13 cellular contexts compared by ENCODE assay signal in the genomic region with DNA sequence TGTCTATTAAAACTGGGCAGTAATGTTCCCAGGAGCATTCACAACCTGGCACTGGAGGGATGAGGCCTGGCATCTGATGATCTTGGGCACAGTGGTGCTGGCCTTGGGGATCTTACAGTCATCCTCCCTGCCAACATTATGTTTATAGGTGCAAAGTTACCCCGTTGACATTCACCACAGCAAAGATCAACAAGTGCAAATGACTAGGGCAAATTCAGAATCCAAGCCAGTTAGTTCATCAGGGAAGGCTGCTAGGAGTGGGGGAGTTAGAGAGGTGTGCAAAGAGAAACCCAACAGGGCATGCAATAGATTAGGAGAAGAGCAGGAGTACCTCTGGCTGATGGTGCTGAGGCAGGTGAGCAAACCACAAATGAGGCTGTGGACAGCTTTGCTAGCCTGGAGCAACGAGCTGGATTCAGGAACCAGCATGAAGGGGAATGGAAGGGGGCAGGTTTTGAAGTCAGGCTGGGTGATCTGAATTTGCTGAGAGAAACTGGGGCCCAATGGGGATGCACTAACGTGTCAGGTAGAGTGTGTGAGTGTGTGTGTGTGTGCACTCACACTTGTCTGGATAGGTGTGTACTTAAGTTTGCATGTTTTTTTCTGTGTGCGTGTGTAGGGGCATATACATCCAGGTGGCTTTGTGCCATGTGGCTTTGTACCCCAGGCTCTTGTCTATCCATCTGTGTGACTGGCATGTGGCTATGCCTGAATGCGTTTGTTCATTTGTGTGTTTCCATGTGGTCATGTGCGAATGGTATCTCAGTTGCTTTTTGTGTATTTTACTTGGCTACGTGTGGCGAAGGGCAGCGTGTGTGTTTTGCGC. TPM values are rescaled to one million over a fixed set of nuclear protein-coding genes. Genes with fewer than 3 reads are reported as not detected.
A peak's percentile ranks its signal among the peaks of the same experiment; 100 is the strongest.
DNase-seq lines count a peak whose midpoint lies in the region; ATAC-seq and TF ChIP-seq lines count a peak whose summit lies in the region.
"Had no signal": no experiment of that assay in that cellular context is flagged by ENCODE, and none has a peak within 500 bp of the region (broad histone marks: within the 10 kb centered on the region; RNA-seq: fewer than 3 reads in every experiment).

No MANE protein-coding gene starts in this region.

- H4K20me1 ChIP-seq in neural cell (ENCODE audit: insufficient read depth): no peaks in the 10 kb centered on the region

- H3K9ac ChIP-seq in HUES48 (ENCODE audit: low read depth, low read length): no peak overlapping the region
- H3K9ac ChIP-seq in neural cell (ENCODE audit: low read length): peak overlapping the region; percentile 68

- no peaks in the 10 kb centered on the region for H3K79me2 ChIP-seq in neural cell (replicated peaks; ENCODE audit: insufficient read depth, low read length)

- H3K4me1 ChIP-seq in HUES48 (ENCODE audit: control insufficient read depth, insufficient read depth, low read length) (peaks cover 23% of the 10 kb centered on the region), A673 (ENCODE audit: insufficient read depth, low read length, poor library complexity, severe bottlenecking) (peaks cover 39% of the 10 kb centered on the region)

- H3K9me3 ChIP-seq in HUES48 (ENCODE audit: control insufficient read depth, insufficient read depth, low read length) (no peaks in the 10 kb centered on the region), neural cell (ENCODE audit: low read length) (no peaks in the 10 kb centered on the region), A673 (ENCODE audit: low read depth, low read length, poor library complexity, severe bottlenecking) (no peaks in the 10 kb centered on the region)
- H3K9me3 ChIP-seq: colonic mucosa, pancreas had no signal

- intact Hi-C loops in A673 (cut with micrococcal nuclease; ENCODE audit: unreplicated experiment): no loop called here

- no peak for TF ChIP-seq RAD21 in neural cell (conservative IDR thresholded peaks at IDR 0.05)

- H3K4me3 ChIP-seq in HUES48 (ENCODE audit: low read depth, low read length) (peak overlapping the region; percentile 61; the same call in 1 of the 2 replicates), neural cell (ENCODE audit: low read length) (peak overlapping the region; percentile 51), A673 (ENCODE audit: low read depth, low read length, poor library complexity, severe bottlenecking) (no peak overlapping the region)

- BruUV-seq in A673 (replicated peaks; lab: Mats Ljungman, UMichigan): no TSS peak

- TF ChIP-seq EP300 in neural cell (conservative IDR thresholded peaks at IDR 0.05; ENCODE audit: poor library complexity, severe bottlenecking): no peak

- peaks cover 96% of the 10 kb centered on the region for H3K27me3 ChIP-seq in HUES48 (ENCODE audit: control insufficient read depth, insufficient read depth, low read length)
- peaks cover 22% of the 10 kb centered on the region for H3K27me3 ChIP-seq in neural cell (ENCODE audit: insufficient read depth, low read depth, low read length)
- no peaks in the 10 kb centered on the region for H3K27me3 ChIP-seq in A673 (replicated peaks; ENCODE audit: insufficient read depth, low read depth, low read length, poor library complexity)

- TF ChIP-seq CTCF in neural cell (IDR thresholded peaks at IDR 0.05; ENCODE audit: poor library complexity, severe bottlenecking) (no peak), A673 (conservative IDR thresholded peaks at IDR 0.05; ENCODE audit: low read depth, low read length) (no peak)

- ATAC-seq in HG03175 (IDR thresholded peaks at IDR 0.05; ENCODE audit: unreplicated experiment): no peak
- ATAC-seq in HG02588 (IDR thresholded peaks at IDR 0.05; ENCODE audit: unreplicated experiment): no peak

- DNase-seq in NCI-H1092 treated with DMSO at 0.1 percent for 48 hours (lab: John Stamatoyannopoulos, UW): peak; percentile 24
- DNase-seq in NCI-H1092 (lab: John Stamatoyannopoulos, UW): no peak
- no peak for DNase-seq in A673 (ENCODE audit: low spot score)
- DNase-seq: activated CD4-positive, alpha-beta T cell treated with anti-CD3 and anti-CD28 coated beads, Interleukin-2, amount 50 U/mL, for 1 hour; colonic mucosa had no signal

- no peak overlapping the region for H3K4me2 ChIP-seq in neural cell (ENCODE audit: low read length)

- H3K27ac ChIP-seq in HUES48 (ENCODE audit: low read depth, low read length) (no peak overlapping the region), angular gyrus (ENCODE audit: low read depth, low read length) (peak overlapping the region; percentile 85), neural cell (ENCODE audit: low read length) (peak overlapping the region; percentile 95), A673 (ENCODE audit: low read depth, low read length, poor library complexity, severe bottlenecking) (no peak overlapping the region)
- H3K27ac ChIP-seq: 22Rv1, colonic mucosa had no signal

- POLR2A ChIA-PET in A673 (lab: Charles Lee; ENCODE audit: low non-redundant PET): no interaction called here

- H3K9me2 ChIP-seq in neural cell (ENCODE audit: insufficient read depth, low read length): no peaks in the 10 kb centered on the region

- H2AFZ ChIP-seq in neural cell (ENCODE audit: low read depth, low read length): no peak overlapping the region

- H3K36me3 ChIP-seq in HUES48 (ENCODE audit: control insufficient read depth, insufficient read depth, low read length) (no peaks in the 10 kb centered on the region), neural cell (ENCODE audit: insufficient read depth, low read length) (no peaks in the 10 kb centered on the region), A673 (ENCODE audit: insufficient read depth, low read length, poor library complexity, severe bottlenecking) (no peaks in the 10 kb centered on the region)
- H3K36me3 ChIP-seq: colonic mucosa, pancreas had no signal

- CTCF ChIA-PET in A673 (lab: Charles Lee): no interaction called here

- H3F3A ChIP-seq in neural cell (ENCODE audit: insufficient read depth, low read length, poor library complexity, severe bottlenecking): peaks cover 20% of the 10 kb centered on the region

TF ChIP-seq in neural cell, 6 proteins besides CTCF, POLR2A, EP300 and RAD21:
- TF ChIP-seq EZH2 (IDR thresholded peaks at IDR 0.05; ENCODE audit: borderline replicate concordance, insufficient read depth, low read length, poor library complexity, severe bottlenecking) (no peak), MXI1 (conservative IDR thresholded peaks at IDR 0.05; ENCODE audit: poor library complexity, severe bottlenecking) (no peak), POLR2AphosphoS5 (IDR thresholded peaks at IDR 0.05) (no peak), REST (IDR thresholded peaks at IDR 0.05; ENCODE audit: borderline replicate concordance) (no peak), SMC3 (conservative IDR thresholded peaks at IDR 0.05; ENCODE audit: poor library complexity) (no peak), TAF1 (IDR thresholded peaks at IDR 0.05; ENCODE audit: low read depth) (no peak)
TF ChIP-seq in neural cell: peak in this region for 0.

RNA-seq across cellular contexts. Expression of gene CISTR, which starts 1.6 kb away (rescaled TPM):
- not detected in 2 replicates for polyA plus RNA-seq in neural cell
- polyA minus RNA-seq in neural cell: not detected in 2 replicates
- not detected in 2 replicates for total RNA-seq in A673 (2021)
- total RNA-seq: colonic mucosa, liver, pancreas had no signal
- polyA plus RNA-seq: liver, pancreas had no signal

RNA-seq across cellular contexts. Expression of gene CALCOCO1, which starts 22.9 kb away (rescaled TPM):
- polyA plus RNA-seq in neural cell: 169 and 187 TPM in 2 replicates
- polyA minus RNA-seq in neural cell: 134 and 165 TPM in 2 replicates
- 16.8 and 34.0 TPM in 2 replicates for total RNA-seq in A673 (2021)

Comparison
In these comparisons a context has a peak if more than half of its experiments do, and no peak if none do; other contexts are left out.
1. H3K27ac ChIP-seq: peak in angular gyrus (single experiment) and neural cell (single experiment); none in HUES48 (single experiment) and A673 (single experiment).